ENCODE assay signal across 8 cellular contexts in genomic region chrX:154804564-154804956, GRCh38. TPM values are rescaled to one million over a fixed set of nuclear protein-coding genes. Genes with fewer than 3 reads are reported as not detected.
DNase-seq lines count a peak whose midpoint lies in the region; ATAC-seq and TF ChIP-seq lines count a peak whose summit lies in the region.

No MANE protein-coding gene starts in this region.

- 0 to 38% methylated on average over 1 to 3 of the region's 5 CpGs for WGBS in gastroesophageal sphincter (ENCODE audit: low coverage in 1 of 2), 2 donors

- no peak for DNase-seq in SK-N-MC (ENCODE audit: low read depth, low spot score)
- no peak for DNase-seq in midbrain (lab: John Stamatoyannopoulos, UW)
- DNase-seq in NCI-H510A treated with DMSO at 0.1 percent for 48 hours (lab: John Stamatoyannopoulos, UW), result no peak
- no peak for DNase-seq in effector CD4-positive, alpha-beta T cell

- H3K9me3 ChIP-seq in SK-N-MC (ENCODE audit: low read depth, low read length) (no peaks in the 10 kb centered on the region), gastroesophageal sphincter (no peaks in the 10 kb centered on the region)

- H3K9ac ChIP-seq in SK-N-MC (ENCODE audit: insufficient read length), result peak overlapping the region; percentile 71
- no peak overlapping the region for H3K9ac ChIP-seq in rectal smooth muscle tissue (ENCODE audit: low read length)

- H3K36me3 ChIP-seq in SK-N-MC (ENCODE audit: insufficient read depth, low read length) (no peaks in the 10 kb centered on the region), gastroesophageal sphincter (no peaks in the 10 kb centered on the region), rectal smooth muscle tissue (ENCODE audit: control insufficient read depth, insufficient read depth, low read length) (no peaks in the 10 kb centered on the region)

- ATAC-seq in gastroesophageal sphincter (no peak), HG03025 (IDR thresholded peaks at IDR 0.05; ENCODE audit: low FRiP score, unreplicated experiment) (no peak)

- H3K27me3 ChIP-seq in gastroesophageal sphincter (no peaks in the 10 kb centered on the region), rectal smooth muscle tissue (ENCODE audit: control insufficient read depth, insufficient read depth, low read length) (no peaks in the 10 kb centered on the region)

- TF ChIP-seq EP300 in gastroesophageal sphincter (IDR thresholded peaks at IDR 0.05), result no peak

- H3K4me1 ChIP-seq in gastroesophageal sphincter, result peaks cover 0 to 20% (median 0%) of the 10 kb centered on the region in 3 donors
- H3K4me1 ChIP-seq in rectal smooth muscle tissue (ENCODE audit: control insufficient read depth, insufficient read depth, low read length), result no peaks in the 10 kb centered on the region

- H3K4me3 ChIP-seq in GM12875 (ENCODE audit: low read depth, low read length), result peak overlapping the region; percentile 65
- H3K4me3 ChIP-seq in SK-N-MC, result peak overlapping the region; percentile 81
- peak overlapping the region; percentile 53 to 68 for H3K4me3 ChIP-seq in gastroesophageal sphincter
- H3K4me3 ChIP-seq in rectal smooth muscle tissue (ENCODE audit: low read length), result peak overlapping the region; percentile 79

- TF ChIP-seq CTCF in GM12875 (IDR thresholded peaks at IDR 0.05; ENCODE audit: borderline replicate concordance, insufficient read depth, low read depth, low read length) (no peak), gastroesophageal sphincter (IDR thresholded peaks at IDR 0.05) (no peak)

- no peak for TF ChIP-seq POLR2A in gastroesophageal sphincter (IDR thresholded peaks at IDR 0.05)

- H3K27ac ChIP-seq in SK-N-MC (no peak overlapping the region), gastroesophageal sphincter (peak overlapping the region; percentile 41 to 81 (median 77)), rectal smooth muscle tissue (ENCODE audit: low read depth, low read length) (peak overlapping the region; percentile 61)

RNA-seq across cellular contexts. Expression of gene MPP1, which starts 0.7 kb away (rescaled TPM):
- total RNA-seq in gastroesophageal sphincter, result 10 to 100 TPM; 31.0 to 40.5 (median 36.6) TPM

RNA-seq across cellular contexts. Expression of gene SMIM9, which starts 29.9 kb away (rescaled TPM):
- not detected for total RNA-seq in gastroesophageal sphincter

RNA-seq across cellular contexts. Expression of gene DKC1, which starts 41.9 kb away (rescaled TPM):
- 10 to 100 TPM; 18.4 to 32.8 (median 19.8) TPM for total RNA-seq in gastroesophageal sphincter

RNA-seq across cellular contexts. Expression of gene GAB3, which starts 53.7 kb away (rescaled TPM):
- total RNA-seq in gastroesophageal sphincter, result 1 to 10 TPM; 2.9 to 5.5 (median 5.1) TPM
